ENCODE assay signal across 22 cellular contexts in genomic region chr13:104571890-104572229, GRCh38.
A peak's percentile ranks its signal among the peaks of the same experiment; 100 is the strongest.
DNase-seq lines count a peak whose midpoint lies in the region; ATAC-seq, FAIRE-seq and TF ChIP-seq lines count a peak whose summit lies in the region.
"Had no signal": no experiment of that assay in that cellular context is flagged by ENCODE, and none has a peak within 500 bp of the region (broad histone marks: within the 10 kb centered on the region; RNA-seq: fewer than 3 reads in every experiment).

No MANE protein-coding gene starts in this region.

- H3K27me3 ChIP-seq in OCI-LY3 (ENCODE audit: low read depth, low read length) (no peaks in the 10 kb centered on the region), astrocyte (ENCODE audit: insufficient read depth, low read length) (no peaks in the 10 kb centered on the region), suprapubic skin (no peaks in the 10 kb centered on the region)
- H3K27me3 ChIP-seq: thyroid gland had no signal

- H3K4me2 ChIP-seq in OCI-LY3 (ENCODE audit: low read length) (peak overlapping the region; percentile 36; the same call in 1 of the 2 replicates), astrocyte (ENCODE audit: low read length) (peak overlapping the region; percentile 74)

- H3K4me3 Mint-ChIP-seq in astrocyte (ENCODE audit: unreplicated experiment) (no peak overlapping the region), mesothelial cell of epicardium (no peak overlapping the region)
- H3K4me3 Mint-ChIP-seq: activated naive CD4-positive, alpha-beta T cell treated with anti-CD3 and anti-CD28 coated beads for 36 hours; activated T-cell treated with anti-CD3 and anti-CD28 coated beads, Interleukin-2, amount 50 U/mL, for 4 hours; central memory CD8-positive, alpha-beta T cell had no signal

- H2AFZ ChIP-seq in OCI-LY3 (ENCODE audit: low read depth, low read length), result 0 out of 2 replicates have a peak overlapping the region, but pooled peaks have one; percentile 32
- peak overlapping the region; percentile 23 for H2AFZ ChIP-seq in astrocyte (ENCODE audit: low read depth, low read length)

- H3K4me1 Mint-ChIP-seq in astrocyte (ENCODE audit: low read depth, unreplicated experiment) (peaks cover 16% of the 10 kb centered on the region), mesothelial cell of epicardium (peaks cover 28% of the 10 kb centered on the region)
- H3K4me1 Mint-ChIP-seq: central memory CD8-positive, alpha-beta T cell had no signal

- H3K27ac Mint-ChIP-seq in astrocyte (ENCODE audit: unreplicated experiment), result peak overlapping the region; percentile 84
- H3K27ac Mint-ChIP-seq in mesothelial cell of epicardium, result peak overlapping the region; percentile 87
- H3K27ac Mint-ChIP-seq: activated naive CD4-positive, alpha-beta T cell treated with anti-CD3 and anti-CD28 coated beads for 36 hours had no signal

- H3K4me1 ChIP-seq in OCI-LY3 (ENCODE audit: low read length) (no peaks in the 10 kb centered on the region), astrocyte (ENCODE audit: insufficient read depth, low read length) (peaks cover 5% of the 10 kb centered on the region), suprapubic skin (peaks cover 7% of the 10 kb centered on the region), mucosa of descending colon (ENCODE audit: low read depth) (no peaks in the 10 kb centered on the region)

- H3K27me3 Mint-ChIP-seq in astrocyte (ENCODE audit: low read depth, unreplicated experiment), result no peaks in the 10 kb centered on the region
- H3K27me3 Mint-ChIP-seq in mesothelial cell of epicardium (ENCODE audit: low read depth), result no peaks in the 10 kb centered on the region
- H3K27me3 Mint-ChIP-seq: central memory CD8-positive, alpha-beta T cell had no signal

- TF ChIP-seq EP300 in suprapubic skin (IDR thresholded peaks at IDR 0.05), result no peak

- no peak overlapping the region for H3K27ac ChIP-seq in OCI-LY3 (ENCODE audit: low read length)
- peak overlapping the region; percentile 59 for H3K27ac ChIP-seq in astrocyte (ENCODE audit: low read depth, low read length)
- H3K27ac ChIP-seq in suprapubic skin, result peak overlapping the region; percentile 45
- H3K27ac ChIP-seq: heart left ventricle, thyroid gland had no signal

- no peak for TF ChIP-seq POLR2A in suprapubic skin (IDR thresholded peaks at IDR 0.05)
- TF ChIP-seq POLR2A in GM18505 (IDR thresholded peaks at IDR 0.05; ENCODE audit: borderline replicate concordance, extremely low read depth, insufficient read depth, insufficient read length), result no peak

- H3K4me3 ChIP-seq in OCI-LY3 (ENCODE audit: low read length) (no peak overlapping the region), astrocyte (ENCODE audit: insufficient read depth, low read depth, low read length) (no peak overlapping the region), suprapubic skin (no peak overlapping the region), mucosa of descending colon (no peak overlapping the region)
- H3K4me3 ChIP-seq: lung, thyroid gland had no signal

- no peaks in the 10 kb centered on the region for H3K36me3 ChIP-seq in OCI-LY3 (replicated peaks; ENCODE audit: low read depth, low read length)
- H3K36me3 ChIP-seq in astrocyte (ENCODE audit: insufficient read depth, low read length), result no peaks in the 10 kb centered on the region
- no peaks in the 10 kb centered on the region for H3K36me3 ChIP-seq in suprapubic skin
- H3K36me3 ChIP-seq in mucosa of descending colon (ENCODE audit: low read depth), result no peaks in the 10 kb centered on the region
- H3K36me3 ChIP-seq: heart left ventricle, thyroid gland had no signal

- no peak for FAIRE-seq in astrocyte (lab: Jason Lieb, UNC)
- FAIRE-seq: GM18507, HTR-8/SVneo had no signal

- DNase-seq in astrocyte (ENCODE audit: low read depth) (no peak), mesothelial cell of epicardium (ENCODE audit: low spot score in 2 of 2, unreplicated experiment in 2 of 2) (no peak), suprapubic skin (ENCODE audit: low spot score in 2 of 2) (no peak), HPDE6-E6E7 (ENCODE audit: extremely low spot score) (no peak), mucosa of descending colon (no peak)
- DNase-seq: activated CD4-positive, alpha-beta T cell treated with anti-CD3 and anti-CD28 coated beads for 48 hours; activated T-cell treated with anti-CD3 and anti-CD28 coated beads, Interleukin-2, amount 50 U/mL, for 4 hours; GDM1; KG1; NCI-H1436 treated with DMSO at 0.1 percent for 48 hours; stimulated activated CD4-positive, alpha-beta T cell treated with anti-CD3 and anti-CD28 coated beads, Interleukin-12 subunit alpha, Interleukin-12 subunit beta, amount 100 ng/mL, for 4 hours; stimulated activated naive CD4-positive, alpha-beta T cell treated with Interleukin-2 at 50 U/mL for 16 hours; T-helper 2 cell had no signal

- no peak overlapping the region for H3K9ac ChIP-seq in OCI-LY3 (ENCODE audit: low read length)
- peak overlapping the region; percentile 70 for H3K9ac ChIP-seq in astrocyte (ENCODE audit: low read length)

- ATAC-seq in GM18505 (IDR thresholded peaks at IDR 0.05; ENCODE audit: unreplicated experiment) (no peak), mucosa of descending colon (no peak)
- ATAC-seq: activated T-cell treated with anti-CD3 and anti-CD28 coated beads, Interleukin-2, amount 50 U/mL, for 4 hours had no signal

- intact Hi-C loops in mucosa of descending colon (cut with DNase I, micrococcal nuclease), result no loop called here

- H3K79me2 ChIP-seq in OCI-LY3 (ENCODE audit: low read length) (no peaks in the 10 kb centered on the region), astrocyte (ENCODE audit: insufficient read depth, low read length) (no peaks in the 10 kb centered on the region)

- TF ChIP-seq CTCF in OCI-LY3 (IDR thresholded peaks at IDR 0.05; ENCODE audit: low read depth, low read length) (no peak), astrocyte (IDR thresholded peaks at IDR 0.05; ENCODE audit: insufficient read depth, low read depth, low read length) (no peak), mesothelial cell of epicardium (IDR thresholded peaks at IDR 0.05; ENCODE audit: unreplicated experiment) (no peak), suprapubic skin (IDR thresholded peaks at IDR 0.05) (no peak), mucosa of descending colon (IDR thresholded peaks at IDR 0.05) (no peak)

- H3K9me3 ChIP-seq in OCI-LY3 (ENCODE audit: insufficient read depth, low read length), result no peaks in the 10 kb centered on the region
- no peaks in the 10 kb centered on the region for H3K9me3 ChIP-seq in astrocyte (ENCODE audit: insufficient read depth, low read depth, low read length)
- H3K9me3 ChIP-seq in suprapubic skin, result no peaks in the 10 kb centered on the region
- no peaks in the 10 kb centered on the region for H3K9me3 ChIP-seq in mucosa of descending colon
- H3K9me3 ChIP-seq: heart left ventricle, thyroid gland had no signal

- 51% methylated on average over 2 of the region's 2 CpGs for WGBS in suprapubic skin

- H3K36me3 Mint-ChIP-seq in astrocyte (ENCODE audit: low read depth, unreplicated experiment) (no peaks in the 10 kb centered on the region), mesothelial cell of epicardium (peaks cover 5% of the 10 kb centered on the region)

- H4K20me1 ChIP-seq in OCI-LY3 (ENCODE audit: insufficient read depth, low read length) (no peaks in the 10 kb centered on the region), astrocyte (ENCODE audit: insufficient read depth, low read length) (no peaks in the 10 kb centered on the region)

- no peaks in the 10 kb centered on the region for H3K9me3 Mint-ChIP-seq in astrocyte (ENCODE audit: unreplicated experiment)
- H3K9me3 Mint-ChIP-seq in mesothelial cell of epicardium, result peaks cover 4% of the 10 kb centered on the region
- H3K9me3 Mint-ChIP-seq: activated naive CD4-positive, alpha-beta T cell treated with anti-CD3 and anti-CD28 coated beads for 36 hours; activated T-cell treated with anti-CD3 and anti-CD28 coated beads, Interleukin-2, amount 50 U/mL, for 4 hours had no signal
